19 cellular contexts compared by ENCODE assay signal in the genomic region with DNA sequence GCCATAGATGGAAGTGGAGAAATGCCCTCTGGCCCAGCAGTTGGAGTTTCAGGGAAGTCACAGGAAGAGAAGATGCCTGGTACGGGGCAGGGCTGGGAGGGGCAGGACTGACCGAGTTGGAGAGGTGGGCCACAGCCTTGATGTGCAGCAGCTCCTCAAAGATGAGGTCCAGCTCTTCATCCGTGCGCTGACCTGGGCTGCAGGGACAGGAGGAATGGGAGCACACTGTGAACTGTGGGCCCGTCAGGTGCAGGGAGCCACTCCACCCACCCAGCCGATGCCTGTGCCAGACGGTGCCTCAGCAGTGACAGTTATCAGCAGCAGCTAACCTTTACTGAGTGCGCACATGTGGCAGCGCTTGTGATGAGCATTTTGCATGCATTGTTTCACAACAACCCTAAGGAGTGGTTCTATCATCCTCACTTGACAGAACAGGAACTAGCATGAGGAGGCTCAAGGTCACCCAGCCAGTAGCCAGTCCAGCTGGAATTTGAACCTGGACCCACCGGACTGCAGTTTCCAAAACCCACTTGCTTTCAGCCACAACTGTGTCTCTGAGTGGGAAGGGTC. TPM values are rescaled to one million over a fixed set of nuclear protein-coding genes. Genes with fewer than 3 reads are reported as not detected.
DNase-seq lines count a peak whose midpoint lies in the region; ATAC-seq, FAIRE-seq and TF ChIP-seq lines count a peak whose summit lies in the region.
"Had no signal": no experiment of that assay in that cellular context is flagged by ENCODE, and none has a peak within 500 bp of the region (broad histone marks: within the 10 kb centered on the region; RNA-seq: fewer than 3 reads in every experiment).

No MANE protein-coding gene starts in this region.

- peaks cover 0 to 42% (median 41%) of the 10 kb centered on the region in 4 donors for H3K4me1 ChIP-seq in tibial artery

- no peak overlapping the region for H3K27ac ChIP-seq in tibial artery
- H3K27ac ChIP-seq: 22Rv1, SJCRH30 had no signal

- H3K27me3 Mint-ChIP-seq in stimulated activated naive CD8-positive, alpha-beta T cell treated with anti-CD3 and anti-CD28 coated beads, Interleukin-15, amount 100 ng/mL, for 72 hours, result peaks cover 18% of the 10 kb centered on the region

- H3K36me3 ChIP-seq in bronchial epithelial cell (ENCODE audit: control insufficient read depth, insufficient read depth, low read length) (no peaks in the 10 kb centered on the region), tibial artery (peaks cover 0 to 59% (median 22%) of the 10 kb centered on the region in 3 donors)
- H3K36me3 ChIP-seq: SJCRH30 had no signal

- peak overlapping the region; percentile 68 for H3K27ac Mint-ChIP-seq in stimulated activated effector memory CD8-positive, alpha-beta T cell treated with anti-CD3 and anti-CD28 coated beads, Interleukin-12 subunit alpha, Interleukin-12 subunit beta, amount 100 ng/mL, for 72 hours
- no peak overlapping the region for H3K27ac Mint-ChIP-seq in stimulated activated naive CD8-positive, alpha-beta T cell treated with anti-CD3 and anti-CD28 coated beads, Interleukin-15, amount 100 ng/mL, for 72 hours

- no peak for ATAC-seq in stimulated activated effector memory CD8-positive, alpha-beta T cell treated with anti-CD3 and anti-CD28 coated beads, Interleukin-12 subunit alpha, Interleukin-12 subunit beta, amount 100 ng/mL, for 72 hours
- no peak for ATAC-seq in stimulated activated naive CD8-positive, alpha-beta T cell treated with anti-CD3 and anti-CD28 coated beads, Interleukin-15, amount 100 ng/mL, for 72 hours

- H3K9me3 ChIP-seq in tibial artery, result no peaks in the 10 kb centered on the region
- H3K9me3 ChIP-seq: SJCRH30 had no signal

- FAIRE-seq in bronchial epithelial cell (lab: Jason Lieb, UNC), result peak; percentile 32
- FAIRE-seq: RCC 7860 had no signal

- no peaks in the 10 kb centered on the region for H3K27me3 ChIP-seq in bronchial epithelial cell (ENCODE audit: control insufficient read depth, insufficient read depth, low read length)
- H3K27me3 ChIP-seq in tibial artery, result no peaks in the 10 kb centered on the region

- no peak for TF ChIP-seq CTCF in bronchial epithelial cell (IDR thresholded peaks at IDR 0.05; ENCODE audit: insufficient read depth, low read length, severe bottlenecking)
- no peak for TF ChIP-seq CTCF in tibial artery (IDR thresholded peaks at IDR 0.05)

- no peak overlapping the region for H3K4me3 Mint-ChIP-seq in stimulated activated effector memory CD8-positive, alpha-beta T cell treated with anti-CD3 and anti-CD28 coated beads, Interleukin-12 subunit alpha, Interleukin-12 subunit beta, amount 100 ng/mL, for 72 hours
- H3K4me3 Mint-ChIP-seq in stimulated activated naive CD8-positive, alpha-beta T cell treated with anti-CD3 and anti-CD28 coated beads, Interleukin-15, amount 100 ng/mL, for 72 hours, result no peak overlapping the region

- H3K4me1 Mint-ChIP-seq in stimulated activated effector memory CD8-positive, alpha-beta T cell treated with anti-CD3 and anti-CD28 coated beads, Interleukin-12 subunit alpha, Interleukin-12 subunit beta, amount 100 ng/mL, for 72 hours, result peaks cover 16% of the 10 kb centered on the region
- peaks cover 21% of the 10 kb centered on the region for H3K4me1 Mint-ChIP-seq in stimulated activated naive CD8-positive, alpha-beta T cell treated with anti-CD3 and anti-CD28 coated beads, Interleukin-15, amount 100 ng/mL, for 72 hours

- intact Hi-C loops in tibial artery (cut with DNase I; ENCODE audit: low total_unique reads), result loop anchor here (5.0 kb wide), 1 partner anchor 33 kb away; no protein-coding TSS in a partner anchor

- H3K4me3 ChIP-seq in bronchial epithelial cell (ENCODE audit: low read depth, low read length), result no peak overlapping the region
- no peak overlapping the region for H3K4me3 ChIP-seq in tibial artery
- H3K4me3 ChIP-seq: SJCRH30 had no signal

- H3K36me3 Mint-ChIP-seq in stimulated activated effector memory CD8-positive, alpha-beta T cell treated with anti-CD3 and anti-CD28 coated beads, Interleukin-12 subunit alpha, Interleukin-12 subunit beta, amount 100 ng/mL, for 72 hours, result no peaks in the 10 kb centered on the region

- peak; percentile 37 for DNase-seq in SIG-M5 treated with dmso at 0.1 percent for 504 hours (lab: John Stamatoyannopoulos, UW; ENCODE audit: unreplicated experiment)
- no peak for DNase-seq in SIG-M5 (lab: John Stamatoyannopoulos, UW)
- peak; percentile 32 for DNase-seq in NOMO-1 treated with dmso at 0.1 percent for 144 hours (lab: John Stamatoyannopoulos, UW; ENCODE audit: unreplicated experiment)
- DNase-seq in bronchial epithelial cell (ENCODE audit: low read depth), result no peak
- DNase-seq in stimulated activated effector memory CD8-positive, alpha-beta T cell treated with anti-CD3 and anti-CD28 coated beads, Interleukin-12 subunit alpha, Interleukin-12 subunit beta, amount 100 ng/mL, for 72 hours (ENCODE audit: low spot score in 2 of 2), result no peak
- no peak for DNase-seq in dedifferentiated amniotic fluid mesenchymal stem cell (ENCODE audit: extremely low spot score)
- DNase-seq in stimulated activated naive CD8-positive, alpha-beta T cell treated with anti-CD3 and anti-CD28 coated beads, Interleukin-15, amount 100 ng/mL, for 72 hours, result no peak
- no peak for DNase-seq in tibial artery
- DNase-seq: C1 segment of cervical spinal cord, COR-L47, DMS153, GOT3, Kasumi-1, NCI-H1436 treated with DMSO at 0.1 percent for 48 hours, NCI-H2227 treated with DMSO at 0.1 percent for 48 hours, NCI-H524 treated with DMSO at 0.1 percent for 48 hours, SJCRH30 had no signal

- H3K9me3 Mint-ChIP-seq in stimulated activated effector memory CD8-positive, alpha-beta T cell treated with anti-CD3 and anti-CD28 coated beads, Interleukin-12 subunit alpha, Interleukin-12 subunit beta, amount 100 ng/mL, for 72 hours, result no peaks in the 10 kb centered on the region
- no peaks in the 10 kb centered on the region for H3K9me3 Mint-ChIP-seq in stimulated activated naive CD8-positive, alpha-beta T cell treated with anti-CD3 and anti-CD28 coated beads, Interleukin-15, amount 100 ng/mL, for 72 hours

RNA-seq across cellular contexts. Expression of a gene that starts 8.4 kb away (rescaled TPM):
- 0.90 and 3.9 TPM in 2 replicates for total RNA-seq in bronchial epithelial cell

RNA-seq across cellular contexts. Expression of a gene that starts 22.7 kb away (rescaled TPM):
- 7.3 and 10.3 TPM in 2 replicates for total RNA-seq in bronchial epithelial cell

RNA-seq across cellular contexts. Expression of a gene that starts 25.0 kb away (rescaled TPM):
- total RNA-seq in bronchial epithelial cell, result 0.38 TPM in 1 of 2 replicates, not detected in the other
- total RNA-seq: SJCRH30 had no signal

RNA-seq across cellular contexts. Expression of a gene that starts 44.5 kb away (rescaled TPM):
- total RNA-seq in bronchial epithelial cell, result 7.6 and 9.9 TPM in 2 replicates

Comparison
In these comparisons a context has a peak if more than half of its experiments do, and no peak if none do; other contexts are left out.
1. DNase-seq: peak in SIG-M5 treated with dmso at 0.1 percent for 504 hours (single experiment) and NOMO-1 treated with dmso at 0.1 percent for 144 hours (single experiment); none in SIG-M5 (single experiment), bronchial epithelial cell (single experiment), stimulated activated effector memory CD8-positive, alpha-beta T cell treated with anti-CD3 and anti-CD28 coated beads, Interleukin-12 subunit alpha, Interleukin-12 subunit beta, amount 100 ng/mL, for 72 hours (0 of 2), dedifferentiated amniotic fluid mesenchymal stem cell (single experiment), stimulated activated naive CD8-positive, alpha-beta T cell treated with anti-CD3 and anti-CD28 coated beads, Interleukin-15, amount 100 ng/mL, for 72 hours (0 of 2) and tibial artery (0 of 2).